ENCODE assay signal across 14 cellular contexts in genomic region chr5:158754018-158754514, GRCh38.
DNase-seq lines count a peak whose midpoint lies in the region; ATAC-seq and TF ChIP-seq lines count a peak whose summit lies in the region.
"Had no signal": no experiment of that assay in that cellular context is flagged by ENCODE, and none has a peak within 500 bp of the region (broad histone marks: within the 10 kb centered on the region; RNA-seq: fewer than 3 reads in every experiment).

No MANE protein-coding gene starts in this region.

- intact Hi-C loops in gastrocnemius medialis (cut with DNase I; ENCODE audit: low total_unique reads), result no loop called here
- intact Hi-C loops in sigmoid colon (cut with DNase I), result no loop called here

- H2AFZ ChIP-seq in fibroblast of lung (ENCODE audit: low read length), result no peak overlapping the region
- H2AFZ ChIP-seq: PC-9 had no signal

- no peaks in the 10 kb centered on the region for H3K9me3 ChIP-seq in BLaER1
- no peaks in the 10 kb centered on the region for H3K9me3 ChIP-seq in fibroblast of lung (ENCODE audit: control insufficient read depth, insufficient read depth, low read depth, low read length)
- no peaks in the 10 kb centered on the region for H3K9me3 ChIP-seq in gastrocnemius medialis
- H3K9me3 ChIP-seq in sigmoid colon, result no peaks in the 10 kb centered on the region

- TF ChIP-seq CTCF in fibroblast of lung (conservative IDR thresholded peaks at IDR 0.05 in 1 of 2, IDR thresholded peaks at IDR 0.05 in 1 of 2; ENCODE audit: low read depth in 1 of 2, low read length in 2 of 2) (no peak), gastrocnemius medialis (IDR thresholded peaks at IDR 0.05 in 4 of 5, conservative IDR thresholded peaks at IDR 0.05 in 1 of 5) (no peak), sigmoid colon (IDR thresholded peaks at IDR 0.05) (no peak)

- H3K4me1 ChIP-seq in BLaER1, result peaks cover 100% of the 10 kb centered on the region
- H3K4me1 ChIP-seq in fibroblast of lung (ENCODE audit: control insufficient read depth, extremely low read depth, insufficient read depth, low read length), result peaks cover 19% of the 10 kb centered on the region
- peaks cover 0 to 4% of the 10 kb centered on the region in 2 donors for H3K4me1 ChIP-seq in gastrocnemius medialis
- no peaks in the 10 kb centered on the region for H3K4me1 ChIP-seq in sigmoid colon

- peak overlapping the region; percentile 76 for H3K9ac ChIP-seq in BLaER1
- no peak overlapping the region for H3K9ac ChIP-seq in fibroblast of lung (ENCODE audit: insufficient read depth, low read length)

- WGBS in sigmoid colon, 2 donors, result 89 to 90% methylated on average over 2 of the region's 2 CpGs

- H3K4me3 ChIP-seq in BLaER1, result peak overlapping the region; percentile 46
- H3K4me3 ChIP-seq in fibroblast of lung (replicated peaks in 1 of 4; ENCODE audit: control extremely low read depth in 1 of 4, insufficient read depth in 1 of 4, low read depth in 3 of 4, low read length in 4 of 4), result no peak overlapping the region
- no peak overlapping the region for H3K4me3 ChIP-seq in gastrocnemius medialis
- H3K4me3 ChIP-seq in sigmoid colon, result no peak overlapping the region
- H3K4me3 ChIP-seq: PC-9 had no signal

- no peaks in the 10 kb centered on the region; the same call in 1 of the 2 replicates for H4K20me1 ChIP-seq in BLaER1
- H4K20me1 ChIP-seq in fibroblast of lung (ENCODE audit: control insufficient read depth, extremely low read depth, insufficient read depth, low read length), result no peaks in the 10 kb centered on the region

- H3K27me3 ChIP-seq in BLaER1 (no peaks in the 10 kb centered on the region), fibroblast of lung (ENCODE audit: control insufficient read depth, insufficient read depth, low read length) (no peaks in the 10 kb centered on the region), gastrocnemius medialis (no peaks in the 10 kb centered on the region), sigmoid colon (no peaks in the 10 kb centered on the region)

- H3K27ac ChIP-seq in BLaER1 (peak overlapping the region; percentile 95), fibroblast of lung (ENCODE audit: insufficient read depth, low read length) (peak overlapping the region; percentile 50), gastrocnemius medialis (no peak overlapping the region), sigmoid colon (no peak overlapping the region)
- H3K27ac ChIP-seq: PC-9 had no signal

- TF ChIP-seq POLR2A in gastrocnemius medialis (IDR thresholded peaks at IDR 0.05), result no peak
- no peak for TF ChIP-seq POLR2A in sigmoid colon (IDR thresholded peaks at IDR 0.05)

- peak overlapping the region; percentile 83 for H3K4me2 ChIP-seq in BLaER1
- peak overlapping the region; percentile 58 for H3K4me2 ChIP-seq in fibroblast of lung (ENCODE audit: extremely low read depth, insufficient read depth, low read length)
- H3K4me2 ChIP-seq: PC-9 had no signal

- H3K79me2 ChIP-seq in fibroblast of lung (ENCODE audit: control insufficient read depth, insufficient read depth, low read length), result no peaks in the 10 kb centered on the region

- DNase-seq in NCI-H226 (peak; percentile 85), fibroblast of lung (ENCODE audit: low read depth in 2 of 2) (peak; percentile 82), gastrocnemius medialis (peak in 1 of 2 donors; percentile 29), NCI-H1105 treated with DMSO at 0.1 percent for 48 hours (lab: John Stamatoyannopoulos, UW) (no peak), NCI-H1694 (lab: John Stamatoyannopoulos, UW) (no peak), sigmoid colon (no peak)
- DNase-seq: activated CD4-positive, alpha-beta T cell treated with anti-CD3 and anti-CD28 coated beads, Interleukin-2, amount 50 U/mL, for 1 hour; caudate nucleus; CD8-positive, alpha-beta T cell; PC-9; posterior cingulate gyrus had no signal

- ATAC-seq in gastrocnemius medialis (peak; percentile 52 to 72), GM18873 (IDR thresholded peaks at IDR 0.05; ENCODE audit: low FRiP score, unreplicated experiment) (no peak)
- ATAC-seq: activated T-helper 17 cell treated with anti-CD3 and anti-CD28 coated beads, Interleukin-2, amount 50 U/mL, for 72 hours; CD8-positive, alpha-beta T cell had no signal

- in situ Hi-C loops in gastrocnemius medialis (cut with MboI; ENCODE audit: low sequenced_read_pairs in 4 of 4), result no loop called here

- no peak for TF ChIP-seq EP300 in sigmoid colon (IDR thresholded peaks at IDR 0.05)

- H3K36me3 ChIP-seq in BLaER1, result peaks cover 59% of the 10 kb centered on the region
- no peaks in the 10 kb centered on the region for H3K36me3 ChIP-seq in fibroblast of lung (ENCODE audit: control insufficient read depth, insufficient read depth, low read length)
- H3K36me3 ChIP-seq in gastrocnemius medialis, result no peaks in the 10 kb centered on the region
- no peaks in the 10 kb centered on the region for H3K36me3 ChIP-seq in sigmoid colon

Comparison
In these comparisons a context has a peak if more than half of its experiments do, and no peak if none do; other contexts are left out.
1. H3K27ac ChIP-seq: peak in BLaER1 (single experiment) and fibroblast of lung (single experiment); none in gastrocnemius medialis (0 of 4) and sigmoid colon (0 of 4).
2. DNase-seq: peak in NCI-H226 (single experiment) and fibroblast of lung (2 of 2); none in NCI-H1105 treated with DMSO at 0.1 percent for 48 hours (single experiment), NCI-H1694 (single experiment) and sigmoid colon (single experiment).